1 cellular context compared by ENCODE assay signal in genomic region chr17:29615048-29615385, GRCh38.
TF ChIP-seq lines count a peak whose summit lies in the region.

No MANE protein-coding gene starts in this region.

TF ChIP-seq in GM23338, 12 proteins besides CTCF, POLR2A, EP300 and RAD21 (continued from another document):
- no peak for TF ChIP-seq REST (IDR thresholded peaks at IDR 0.05; ENCODE audit: unreplicated experiment)
- TF ChIP-seq STAT1 (IDR thresholded peaks at IDR 0.05; ENCODE audit: unreplicated experiment), result no peak
- no peak for TF ChIP-seq NANOG (IDR thresholded peaks at IDR 0.05; ENCODE audit: borderline replicate concordance)
- TF ChIP-seq EZH2phosphoT487 (IDR thresholded peaks at IDR 0.05; ENCODE audit: unreplicated experiment), result no peak
- no peak for TF ChIP-seq ZNF114 (CRISPR knock-in tag; IDR thresholded peaks at IDR 0.05)
